In genomic region chr16:22374311-22375116, GRCh38 we compare ENCODE assay signal across 8 cellular contexts. TPM values are rescaled to one million over a fixed set of nuclear protein-coding genes. Genes with fewer than 3 reads are reported as not detected.
DNase-seq lines count a peak whose midpoint lies in the region; ATAC-seq, FAIRE-seq and TF ChIP-seq lines count a peak whose summit lies in the region.

TSS of gene CDR2 (minus strand) at chr16:22374619. CDS start at chr16:22374309, 310 bp downstream.

- H3K36me3 ChIP-seq in fibroblast of lung (ENCODE audit: control insufficient read depth, insufficient read depth, low read length) = no peaks in the 10 kb centered on the region
- peaks cover 0 to 7% (median 0%) of the 10 kb centered on the region in 3 experiments for H3K36me3 ChIP-seq in naive thymus-derived CD4-positive, alpha-beta T cell (ENCODE audit: control insufficient read depth in 2 of 3, insufficient read depth in 3 of 3, low read length in 3 of 3)

- no peaks in the 10 kb centered on the region for H3K9me3 Mint-ChIP-seq in naive thymus-derived CD4-positive, alpha-beta T cell
- H3K9me3 Mint-ChIP-seq in stimulated activated memory B cell treated with anti-CD40 and anti-IgM and Interleukin-4, amounts not matched to agents 10 μg/mL and 1 μg/mL and 100 μg/mL, for 72 hours = no peaks in the 10 kb centered on the region

- intact Hi-C loops in naive thymus-derived CD4-positive, alpha-beta T cell (cut with micrococcal nuclease) = loop anchor here (1.0 to 5.0 kb wide), 11 partner anchors 8 to 854 kb away; partner anchors contain the start of genes POLR3E (in 1 of the 2) and UQCRC2 (in 1 of the 2)

- peak within 1 kb of the TSS; percentile 76 for H3K27ac ChIP-seq in RWPE1
- peak within 1 kb of the TSS; percentile 89 for H3K27ac ChIP-seq in fibroblast of lung (ENCODE audit: insufficient read depth, low read length)
- H3K27ac ChIP-seq in naive thymus-derived CD4-positive, alpha-beta T cell (ENCODE audit: low read depth, low read length) = peak within 1 kb of the TSS; percentile 86

- peaks cover 0 to 18% (median 0%) of the 10 kb centered on the region in 5 donors for H3K36me3 Mint-ChIP-seq in naive thymus-derived CD4-positive, alpha-beta T cell
- H3K36me3 Mint-ChIP-seq in stimulated activated memory B cell treated with anti-CD40 and anti-IgM and Interleukin-4, amounts not matched to agents 10 μg/mL and 1 μg/mL and 100 μg/mL, for 72 hours = no peaks in the 10 kb centered on the region

- H3K27ac Mint-ChIP-seq in naive thymus-derived CD4-positive, alpha-beta T cell = peak within 1 kb of the TSS; percentile 91 to 98 (median 93)
- peak within 1 kb of the TSS; percentile 72 for H3K27ac Mint-ChIP-seq in stimulated activated memory B cell treated with anti-CD40 and anti-IgM and Interleukin-4, amounts not matched to agents 10 μg/mL and 1 μg/mL and 100 μg/mL, for 72 hours

- H3K4me2 ChIP-seq in fibroblast of lung (ENCODE audit: extremely low read depth, insufficient read depth, low read length) = peak within 1 kb of the TSS; percentile 96

- DNase-seq in ELF-1 (ENCODE audit: low read depth, low spot score) = peak; percentile 99
- peak; percentile 97 for DNase-seq in H54 (ENCODE audit: insufficient read length, low spot score)
- DNase-seq in LoVo (ENCODE audit: low spot score) = peak; percentile 97
- DNase-seq in RWPE1 (ENCODE audit: low spot score) = peak; percentile 99
- DNase-seq in activated T-helper 1 cell treated with anti-CD3 and anti-CD28 coated beads, Interleukin-2, amount 50 U/mL, for 16 hours (ENCODE audit: low read depth in 1 of 2, low spot score in 1 of 2) = peak; percentile 96 to 97
- DNase-seq in fibroblast of lung (ENCODE audit: low read depth in 2 of 2) = peak; percentile 93 to 96
- DNase-seq in naive thymus-derived CD4-positive, alpha-beta T cell = peak; percentile 94 to 99 (median 98)

- POLR2A ChIA-PET in RWPE1 (lab: Yijun Ruan, JAX; ENCODE audit: low non-redundant PET) = no interaction called here
- POLR2A ChIA-PET in naive thymus-derived CD4-positive, alpha-beta T cell (lab: Charles Lee) = interaction anchor here (0.6 to 6.2 kb wide), 14 partner anchors 11 to 185 kb away, joined by 3 to 93 read pairs (median 6); no protein-coding TSS in a partner anchor

- H3K9ac ChIP-seq in fibroblast of lung (ENCODE audit: insufficient read depth, low read length) = peak within 1 kb of the TSS; percentile 92

- peak within 1 kb of the TSS; percentile 66 for H2AFZ ChIP-seq in fibroblast of lung (ENCODE audit: low read length)

- peak; percentile 74 for TF ChIP-seq POLR2A in H54 (IDR thresholded peaks at IDR 0.05; ENCODE audit: low read depth, low read length)

- H3K79me2 ChIP-seq in fibroblast of lung (ENCODE audit: control insufficient read depth, insufficient read depth, low read length) = peaks cover 37% of the 10 kb centered on the region

- peaks cover 6% of the 10 kb centered on the region for H3K4me1 ChIP-seq in fibroblast of lung (ENCODE audit: control insufficient read depth, extremely low read depth, insufficient read depth, low read length)
- peaks cover 31 to 34% of the 10 kb centered on the region in 2 donors for H3K4me1 ChIP-seq in naive thymus-derived CD4-positive, alpha-beta T cell (ENCODE audit: control insufficient read depth in 2 of 2, insufficient read depth in 2 of 2, low read length in 2 of 2)

- FAIRE-seq in H54 (lab: Jason Lieb, UNC) = peak; percentile 52

- TF ChIP-seq CTCF in RWPE1 (conservative IDR thresholded peaks at IDR 0.05; ENCODE audit: low read depth) (no peak), fibroblast of lung (conservative IDR thresholded peaks at IDR 0.05 in 1 of 2, IDR thresholded peaks at IDR 0.05 in 1 of 2; ENCODE audit: low read depth in 1 of 2, low read length in 2 of 2) (no peak)

- peak; percentile 97 for ATAC-seq in naive thymus-derived CD4-positive, alpha-beta T cell
- peak; percentile 99 for ATAC-seq in stimulated activated memory B cell treated with anti-CD40 and anti-IgM and Interleukin-4, amounts not matched to agents 10 μg/mL and 1 μg/mL and 100 μg/mL, for 72 hours

- H3K9me3 ChIP-seq in fibroblast of lung (ENCODE audit: control insufficient read depth, insufficient read depth, low read depth, low read length) = no peaks in the 10 kb centered on the region
- H3K9me3 ChIP-seq in naive thymus-derived CD4-positive, alpha-beta T cell (ENCODE audit: control insufficient read depth in 2 of 3, low read length in 3 of 3) = no peaks in the 10 kb centered on the region

- H3K4me3 Mint-ChIP-seq in naive thymus-derived CD4-positive, alpha-beta T cell = peak within 1 kb of the TSS; percentile 93 to 99 (median 98)
- peak within 1 kb of the TSS; percentile 96 for H3K4me3 Mint-ChIP-seq in stimulated activated memory B cell treated with anti-CD40 and anti-IgM and Interleukin-4, amounts not matched to agents 10 μg/mL and 1 μg/mL and 100 μg/mL, for 72 hours

- peaks cover 0 to 5% (median 0%) of the 10 kb centered on the region in 5 donors for H3K27me3 Mint-ChIP-seq in naive thymus-derived CD4-positive, alpha-beta T cell
- peaks cover 7% of the 10 kb centered on the region for H3K27me3 Mint-ChIP-seq in stimulated activated memory B cell treated with anti-CD40 and anti-IgM and Interleukin-4, amounts not matched to agents 10 μg/mL and 1 μg/mL and 100 μg/mL, for 72 hours

- no peaks in the 10 kb centered on the region for H3K27me3 ChIP-seq in fibroblast of lung (ENCODE audit: control insufficient read depth, insufficient read depth, low read length)
- no peaks in the 10 kb centered on the region for H3K27me3 ChIP-seq in naive thymus-derived CD4-positive, alpha-beta T cell (ENCODE audit: control insufficient read depth in 2 of 2, insufficient read depth in 2 of 2, low read length in 2 of 2)

- no peaks in the 10 kb centered on the region for H4K20me1 ChIP-seq in fibroblast of lung (ENCODE audit: control insufficient read depth, extremely low read depth, insufficient read depth, low read length)

- H3K4me3 ChIP-seq in fibroblast of lung (replicated peaks in 1 of 4; ENCODE audit: control extremely low read depth in 1 of 4, insufficient read depth in 1 of 4, low read depth in 3 of 4, low read length in 4 of 4) = peak within 1 kb of the TSS; percentile 85 to 92 (median 88)
- peak within 1 kb of the TSS; percentile 77 for H3K4me3 ChIP-seq in naive thymus-derived CD4-positive, alpha-beta T cell (ENCODE audit: low read length)

- peaks cover 17 to 56% (median 48%) of the 10 kb centered on the region in 7 donors for H3K4me1 Mint-ChIP-seq in naive thymus-derived CD4-positive, alpha-beta T cell
- peaks cover 22% of the 10 kb centered on the region for H3K4me1 Mint-ChIP-seq in stimulated activated memory B cell treated with anti-CD40 and anti-IgM and Interleukin-4, amounts not matched to agents 10 μg/mL and 1 μg/mL and 100 μg/mL, for 72 hours

- CTCF ChIA-PET in RWPE1 (lab: Yijun Ruan, JAX) = no interaction called here
- CTCF ChIA-PET in naive thymus-derived CD4-positive, alpha-beta T cell (lab: Charles Lee) = no interaction called here

RNA-seq across cellular contexts. Expression of gene CDR2, which starts in this region (rescaled TPM):
- total RNA-seq in fibroblast of lung = 53.7 and 73.8 TPM in 2 replicates
- polyA plus RNA-seq in fibroblast of lung = 54.1 and 60.1 TPM in 2 replicates
- 37.3 and 39.1 TPM in 2 replicates for polyA plus RNA-seq in fibroblast of lung (2012)
- polyA minus RNA-seq in fibroblast of lung (ENCODE audit: low replicate concordance) = 8.6 and 15.3 TPM in 2 replicates
- 10 to 100 TPM; 28.7 to 91.9 (median 65.6) TPM for total RNA-seq in naive thymus-derived CD4-positive, alpha-beta T cell
- 100 to 1,000 TPM in 1 of 2 donors, 10 to 100 TPM in 1; 66.0 to 115 TPM for polyA plus RNA-seq in naive thymus-derived CD4-positive, alpha-beta T cell

Comparison
In these comparisons a context has a peak if more than half of its experiments do, and no peak if none do; other contexts are left out.
1. Peak in every context shown above with its lines: DNase-seq, ATAC-seq, H3K4me3 ChIP-seq and H3K27ac ChIP-seq.